Comparison of ENCODE assay signal across 11 cellular contexts in the genomic region with DNA sequence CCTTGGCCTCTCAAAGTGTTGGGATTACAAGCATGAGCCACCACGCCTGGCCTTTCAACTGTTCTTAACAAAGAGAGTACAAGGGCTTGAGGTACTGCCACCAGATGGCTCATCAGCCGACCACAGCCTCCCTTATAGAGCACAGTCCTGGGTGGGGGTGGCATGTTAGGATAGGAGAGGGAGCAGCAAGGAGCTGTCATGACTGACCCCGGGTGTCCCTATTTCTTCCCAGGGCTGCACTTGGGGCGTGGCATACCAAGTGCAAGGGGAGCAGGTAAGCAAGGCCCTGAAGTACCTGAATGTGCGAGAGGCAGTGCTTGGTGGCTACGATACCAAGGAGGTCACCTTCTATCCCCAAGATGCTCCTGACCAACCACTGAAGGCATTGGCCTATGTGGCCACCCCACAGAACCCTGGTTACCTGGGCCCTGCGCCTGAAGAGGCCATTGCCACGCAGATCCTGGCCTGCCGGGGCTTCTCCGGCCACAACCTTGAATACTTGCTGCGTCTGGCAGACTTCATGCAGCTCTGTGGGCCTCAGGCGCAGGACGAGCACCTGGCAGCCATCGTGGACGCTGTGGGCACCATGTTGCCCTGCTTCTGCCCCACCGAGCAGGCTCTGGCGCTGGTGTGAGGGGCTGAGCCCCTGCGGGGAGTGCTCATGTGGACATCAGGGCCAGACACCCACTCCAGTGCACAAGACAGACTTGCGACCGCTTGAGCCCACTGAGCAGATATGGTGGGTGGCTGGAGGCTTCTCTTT. TPM values are rescaled to one million over a fixed set of nuclear protein-coding genes. Genes with fewer than 3 reads are reported as not detected.
DNase-seq lines count a peak whose midpoint lies in the region; ATAC-seq and TF ChIP-seq lines count a peak whose summit lies in the region.
"Had no signal": no experiment of that assay in that cellular context is flagged by ENCODE, and none has a peak within 500 bp of the region (broad histone marks: within the 10 kb centered on the region; RNA-seq: fewer than 3 reads in every experiment).

No MANE protein-coding gene starts in this region.

- TF ChIP-seq CTCF in AG10803 (conservative IDR thresholded peaks at IDR 0.05; ENCODE audit: low read length) (no peak), Calu3 (IDR thresholded peaks at IDR 0.05; ENCODE audit: unreplicated experiment) (no peak), ascending aorta (IDR thresholded peaks at IDR 0.05) (no peak), gastroesophageal sphincter (IDR thresholded peaks at IDR 0.05) (no peak)

- peak overlapping the region; percentile 98 for H3K4me3 ChIP-seq in AG10803 (ENCODE audit: low read length)
- H3K4me3 ChIP-seq in ascending aorta, result no peak overlapping the region
- H3K4me3 ChIP-seq in gastroesophageal sphincter, result no peak overlapping the region
- H3K4me3 ChIP-seq: uterus had no signal

- H3K4me3 Mint-ChIP-seq in Calu3 (ENCODE audit: low read depth, unreplicated experiment), result peak overlapping the region; percentile 52
- H3K4me3 Mint-ChIP-seq in naive thymus-derived CD8-positive, alpha-beta T cell, result peak overlapping the region in 6 of 10 donors; percentile 47 to 96 (median 91)

- no peaks in the 10 kb centered on the region for H3K36me3 ChIP-seq in ascending aorta
- H3K36me3 ChIP-seq in gastroesophageal sphincter, result no peaks in the 10 kb centered on the region
- H3K36me3 ChIP-seq: uterus had no signal

- H3K4me1 ChIP-seq in ascending aorta, result peaks cover 7 to 36% of the 10 kb centered on the region in 2 donors
- peaks cover 0 to 46% (median 6%) of the 10 kb centered on the region in 3 donors for H3K4me1 ChIP-seq in gastroesophageal sphincter

- whole genome bisulfite sequencing in gastroesophageal sphincter (ENCODE audit: low coverage in 1 of 2), 2 donors, result 80% methylated on average over 1 of the region's 20 CpGs; no CpG with 5 or more reads in 1 of the 2 donors

- CTCF ChIA-PET in Calu3 (lab: Charles Lee), result interaction anchor here (0.6 kb wide), 1 partner anchor 12 kb away, joined by 3 read pairs; no protein-coding TSS in a partner anchor

- TF ChIP-seq POLR2A in gastroesophageal sphincter (IDR thresholded peaks at IDR 0.05), result no peak

- BruUV-seq in Calu3 (replicated peaks; lab: Mats Ljungman, UMichigan), result no TSS peak

- TF ChIP-seq EP300 in gastroesophageal sphincter (IDR thresholded peaks at IDR 0.05), result no peak

- H3K36me3 Mint-ChIP-seq in Calu3 (ENCODE audit: insufficient read depth, unreplicated experiment), result peaks cover 35% of the 10 kb centered on the region
- no peaks in the 10 kb centered on the region for H3K36me3 Mint-ChIP-seq in naive thymus-derived CD8-positive, alpha-beta T cell

- H3K9me3 Mint-ChIP-seq in Calu3 (ENCODE audit: low read depth, unreplicated experiment), result no peaks in the 10 kb centered on the region
- H3K9me3 Mint-ChIP-seq in naive thymus-derived CD8-positive, alpha-beta T cell, result no peaks in the 10 kb centered on the region

- POLR2A ChIA-PET in naive thymus-derived CD8-positive, alpha-beta T cell (lab: Charles Lee), result interaction anchor here (0.9 to 3.9 kb wide), 2 partner anchors 13 to 48 kb away, joined by 3 to 47 read pairs; no protein-coding TSS in a partner anchor

- peaks cover 11% of the 10 kb centered on the region for H3K4me1 Mint-ChIP-seq in Calu3 (ENCODE audit: low read depth, unreplicated experiment)
- H3K4me1 Mint-ChIP-seq in naive thymus-derived CD8-positive, alpha-beta T cell, result peaks cover 8 to 23% (median 15%) of the 10 kb centered on the region in 4 donors

- DNase-seq in AG10803 (ENCODE audit: low read depth) (no peak), Calu3 (no peak), ascending aorta (ENCODE audit: low spot score in 2 of 2) (no peak), NCI-H187 treated with DMSO at 0.1 percent for 48 hours (lab: John Stamatoyannopoulos, UW) (no peak), retina (no peak)
- DNase-seq in naive thymus-derived CD8-positive, alpha-beta T cell, result no peak
- DNase-seq: cerebellar nuclear complex, NCI-H524 treated with DMSO at 0.1 percent for 48 hours, SW 1271, uterus had no signal

- H3K9me3 ChIP-seq in ascending aorta, result no peaks in the 10 kb centered on the region
- H3K9me3 ChIP-seq in gastroesophageal sphincter, result no peaks in the 10 kb centered on the region
- H3K9me3 ChIP-seq: uterus had no signal

- H3K27ac ChIP-seq in ascending aorta (peak overlapping the region; percentile 82 to 87), gastroesophageal sphincter (peak overlapping the region in 1 of 4 donors; percentile 58)
- H3K27ac ChIP-seq: uterus had no signal

- no peaks in the 10 kb centered on the region for H3K27me3 Mint-ChIP-seq in Calu3 (ENCODE audit: unreplicated experiment)
- peaks cover 0 to 2% (median 0%) of the 10 kb centered on the region in 5 donors for H3K27me3 Mint-ChIP-seq in naive thymus-derived CD8-positive, alpha-beta T cell

- H3K27ac Mint-ChIP-seq in Calu3 (ENCODE audit: unreplicated experiment), result no peak overlapping the region
- peak overlapping the region in 1 of 10 donors; percentile 44 for H3K27ac Mint-ChIP-seq in naive thymus-derived CD8-positive, alpha-beta T cell

- H3K27me3 ChIP-seq in ascending aorta, result no peaks in the 10 kb centered on the region
- no peaks in the 10 kb centered on the region for H3K27me3 ChIP-seq in gastroesophageal sphincter
- H3K27me3 ChIP-seq: uterus had no signal

- intact Hi-C loops in Calu3 (cut with micrococcal nuclease; ENCODE audit: unreplicated experiment) (no loop called here), ascending aorta (cut with DNase I) (no loop called here)

- ATAC-seq in naive thymus-derived CD8-positive, alpha-beta T cell, result no peak
- no peak for ATAC-seq in gastroesophageal sphincter

RNA-seq across cellular contexts. Expression of gene CHAC1, which starts 2.1 kb away (rescaled TPM):
- total RNA-seq in Calu3 (2022), result 5.0 and 5.2 TPM in 2 replicates
- total RNA-seq in ascending aorta, result 28.5 TPM
- total RNA-seq in naive thymus-derived CD8-positive, alpha-beta T cell, result 1 to 10 TPM; 8.9 to 9.2 TPM
- not detected for polyA plus RNA-seq in naive thymus-derived CD8-positive, alpha-beta T cell
- total RNA-seq in gastroesophageal sphincter, result 1 to 10 TPM in 3 of 4 donors, under 1 TPM in 1; 0.54 to 1.8 (median 1.5) TPM

RNA-seq across cellular contexts. Expression of gene DLL4, which starts 26.2 kb away (rescaled TPM):
- total RNA-seq in Calu3 (2022) (not detected in 2 replicates), ascending aorta (30.2 TPM), gastroesophageal sphincter (1 to 10 TPM; 1.9 to 9.7 (median 6.4) TPM)
- total RNA-seq in naive thymus-derived CD8-positive, alpha-beta T cell, result under 1 TPM in 1 of 2 experiments, not detected in 1; 0.16 TPM
- not detected for polyA plus RNA-seq in naive thymus-derived CD8-positive, alpha-beta T cell
